1 cellular context compared by ENCODE assay signal in the genomic region with DNA sequence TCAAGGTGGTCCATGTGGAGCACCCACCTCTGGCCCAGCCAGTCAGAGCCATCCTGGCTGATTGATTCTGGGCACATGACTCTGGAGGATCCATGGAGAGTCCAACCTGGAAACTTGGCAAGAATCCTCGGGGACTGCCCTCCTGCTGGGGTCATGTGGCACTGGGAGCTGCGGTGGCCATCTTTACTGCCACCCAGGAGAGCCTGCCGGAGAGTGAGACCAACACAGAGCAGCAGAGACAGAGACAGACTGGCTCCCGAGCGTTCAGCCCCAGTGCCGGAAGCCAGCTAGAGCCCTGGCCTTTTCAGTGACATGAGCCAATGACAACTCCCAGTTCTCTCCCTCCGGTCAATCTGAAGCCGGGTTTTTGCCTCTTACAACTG.
A peak's percentile ranks its signal among the peaks of the same experiment; 100 is the strongest.
TF ChIP-seq lines count a peak whose summit lies in the region.

No MANE protein-coding gene starts in this region.

TF ChIP-seq in K562, 482 proteins besides CTCF, POLR2A, EP300 and RAD21:
- TF ChIP-seq ATF3 (IDR thresholded peaks at IDR 0.05) (no peak), ATF3 (CRISPR knock-in tag; conservative IDR thresholded peaks at IDR 0.05) (no peak), ELF1 (tag; IDR thresholded peaks at IDR 0.05) (no peak), NCOA4 (IDR thresholded peaks at IDR 0.05; ENCODE audit: partially characterized antibody) (no peak), XRCC4 (IDR thresholded peaks at IDR 0.05; ENCODE audit: extremely low read depth, insufficient read depth, insufficient read length) (no peak), FUS (optimal IDR thresholded peaks at IDR 0.05; ENCODE audit: low read depth, low read length) (no peak), SAFB (IDR thresholded peaks at IDR 0.05; ENCODE audit: borderline replicate concordance, low read depth, low read length) (no peak), ZNF41 (CRISPR knock-in tag; conservative IDR thresholded peaks at IDR 0.05) (no peak), KDM2B (CRISPR knock-in tag; IDR thresholded peaks at IDR 0.05) (no peak), CREM (IDR thresholded peaks at IDR 0.05; ENCODE audit: low read depth) (no peak), ZNF780A (CRISPR knock-in tag; IDR thresholded peaks at IDR 0.05) (no peak), TFAM (CRISPR knock-in tag; conservative IDR thresholded peaks at IDR 0.05) (no peak), SUPT5H (IDR thresholded peaks at IDR 0.05) (0 out of 2 replicates have a peak, but pooled peaks have one; percentile 27), POLR2AphosphoS2 (IDR thresholded peaks at IDR 0.05; ENCODE audit: low read length) (peak; percentile 57; the same call in 1 of the 2 replicates), TBP (optimal IDR thresholded peaks at IDR 0.05; ENCODE audit: low read depth, low read length) (no peak), POLR2G (IDR thresholded peaks at IDR 0.05; ENCODE audit: low read depth, low read length) (0 out of 2 replicates have a peak, but pooled peaks have one; percentile 43)
TF ChIP-seq in K562: peak in this region for 3.
